In genomic region chr17:50155115-50155819, GRCh38 we compare ENCODE assay signal across 1 cellular context.
TF ChIP-seq lines count a peak whose summit lies in the region.

No MANE protein-coding gene starts in this region.

TF ChIP-seq in GM12878, 131 proteins besides CTCF, POLR2A, EP300 and RAD21:
- TF ChIP-seq BACH1 (IDR thresholded peaks at IDR 0.05; ENCODE audit: borderline replicate concordance) (no peak), HDGF (IDR thresholded peaks at IDR 0.05) (no peak), BCL11A (IDR thresholded peaks at IDR 0.05; ENCODE audit: low read depth, low read length) (no peak)
- TF ChIP-seq, protein P1, sequence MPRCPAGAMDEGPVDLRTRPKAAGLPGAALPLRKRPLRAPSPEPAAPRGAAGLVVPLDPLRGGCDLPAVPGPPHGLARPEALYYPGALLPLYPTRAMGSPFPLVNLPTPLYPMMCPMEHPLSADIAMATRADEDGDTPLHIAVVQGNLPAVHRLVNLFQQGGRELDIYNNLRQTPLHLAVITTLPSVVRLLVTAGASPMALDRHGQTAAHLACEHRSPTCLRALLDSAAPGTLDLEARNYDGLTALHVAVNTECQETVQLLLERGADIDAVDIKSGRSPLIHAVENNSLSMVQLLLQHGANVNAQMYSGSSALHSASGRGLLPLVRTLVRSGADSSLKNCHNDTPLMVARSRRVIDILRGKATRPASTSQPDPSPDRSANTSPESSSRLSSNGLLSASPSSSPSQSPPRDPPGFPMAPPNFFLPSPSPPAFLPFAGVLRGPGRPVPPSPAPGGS (IDR thresholded peaks at IDR 0.05; ENCODE audit: borderline replicate concordance, insufficient read depth, low read depth, low read length, poor library complexity, severe bottlenecking), result no peak
- TF ChIP-seq, protein P2, sequence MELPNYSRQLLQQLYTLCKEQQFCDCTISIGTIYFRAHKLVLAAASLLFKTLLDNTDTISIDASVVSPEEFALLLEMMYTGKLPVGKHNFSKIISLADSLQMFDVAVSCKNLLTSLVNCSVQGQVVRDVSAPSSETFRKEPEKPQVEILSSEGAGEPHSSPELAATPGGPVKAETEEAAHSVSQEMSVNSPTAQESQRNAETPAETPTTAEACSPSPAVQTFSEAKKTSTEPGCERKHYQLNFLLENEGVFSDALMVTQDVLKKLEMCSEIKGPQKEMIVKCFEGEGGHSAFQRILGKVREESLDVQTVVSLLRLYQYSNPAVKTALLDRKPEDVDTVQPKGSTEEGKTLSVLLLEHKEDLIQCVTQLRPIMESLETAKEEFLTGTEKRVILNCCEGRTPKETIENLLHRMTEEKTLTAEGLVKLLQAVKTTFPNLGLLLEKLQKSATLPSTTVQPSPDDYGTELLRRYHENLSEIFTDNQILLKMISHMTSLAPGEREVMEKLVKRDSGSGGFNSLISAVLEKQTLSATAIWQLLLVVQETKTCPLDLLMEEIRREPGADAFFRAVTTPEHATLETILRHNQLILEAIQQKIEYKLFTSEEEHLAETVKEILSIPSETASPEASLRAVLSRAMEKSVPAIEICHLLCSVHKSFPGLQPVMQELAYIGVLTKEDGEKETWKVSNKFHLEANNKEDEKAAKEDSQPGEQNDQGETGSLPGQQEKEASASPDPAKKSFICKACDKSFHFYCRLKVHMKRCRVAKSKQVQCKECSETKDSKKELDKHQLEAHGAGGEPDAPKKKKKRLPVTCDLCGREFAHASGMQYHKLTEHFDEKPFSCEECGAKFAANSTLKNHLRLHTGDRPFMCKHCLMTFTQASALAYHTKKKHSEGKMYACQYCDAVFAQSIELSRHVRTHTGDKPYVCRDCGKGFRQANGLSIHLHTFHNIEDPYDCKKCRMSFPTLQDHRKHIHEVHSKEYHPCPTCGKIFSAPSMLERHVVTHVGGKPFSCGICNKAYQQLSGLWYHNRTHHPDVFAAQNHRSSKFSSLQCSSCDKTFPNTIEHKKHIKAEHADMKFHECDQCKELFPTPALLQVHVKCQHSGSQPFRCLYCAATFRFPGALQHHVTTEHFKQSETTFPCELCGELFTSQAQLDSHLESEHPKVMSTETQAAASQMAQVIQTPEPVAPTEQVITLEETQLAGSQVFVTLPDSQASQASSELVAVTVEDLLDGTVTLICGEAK (IDR thresholded peaks at IDR 0.05; ENCODE audit: borderline replicate concordance), result no peak
